ENCODE assay signal across 11 cellular contexts in genomic region chr5:138351517-138351916, GRCh38. TPM values are rescaled to one million over a fixed set of nuclear protein-coding genes. Genes with fewer than 3 reads are reported as not detected.
DNase-seq lines count a peak whose midpoint lies in the region; ATAC-seq and TF ChIP-seq lines count a peak whose summit lies in the region.
"Had no signal": no experiment of that assay in that cellular context is flagged by ENCODE, and none has a peak within 500 bp of the region (broad histone marks: within the 10 kb centered on the region; RNA-seq: fewer than 3 reads in every experiment).

No MANE protein-coding gene starts in this region.

- H3K4me1 ChIP-seq in psoas muscle (peaks cover 36% of the 10 kb centered on the region), SJCRH30 (peaks cover 12% of the 10 kb centered on the region; the same call in 1 of the 2 replicates)

- ATAC-seq in psoas muscle = no peak

- no peak overlapping the region for H3K27ac Mint-ChIP-seq in activated CD4-positive, alpha-beta T cell treated with anti-CD3 and anti-CD28 coated beads, Interleukin-2, amount 10 ng/mL, durations not matched to agents 24 days and 14 days
- peak overlapping the region; percentile 78 for H3K27ac Mint-ChIP-seq in chondrocyte (ENCODE audit: unreplicated experiment)

- DNase-seq in activated CD4-positive, alpha-beta T cell treated with anti-CD3 and anti-CD28 coated beads, Interleukin-2, amount 10 ng/mL, durations not matched to agents 24 days and 14 days = no peak
- DNase-seq in activated CD4-positive, alpha-beta T cell treated with anti-CD3 and anti-CD28 coated beads, Interleukin-2, amount 50 U/mL, for 4 hours = no peak
- DNase-seq in NCI-H226 (peak; percentile 37), chondrocyte (ENCODE audit: low spot score) (no peak), psoas muscle (no peak), superior temporal gyrus (ENCODE audit: extremely low spot score) (no peak), RKO (ENCODE audit: low spot score) (no peak), SJCRH30 (no peak)
- DNase-seq: heart right ventricle, NCI-H2171 had no signal

- H3K27ac ChIP-seq in psoas muscle = peak overlapping the region; percentile 93
- no peak overlapping the region for H3K27ac ChIP-seq in SJCRH30
- H3K27ac ChIP-seq: A549 had no signal

- intact Hi-C loops in activated CD4-positive, alpha-beta T cell treated with anti-CD3 and anti-CD28 coated beads, Interleukin-2, amount 10 ng/mL, durations not matched to agents 24 days and 14 days (cut with micrococcal nuclease) = no loop called here
- intact Hi-C loops in psoas muscle (cut with DNase I) = loop anchor here in 1 of 2 donors (5.0 kb wide), 1 partner anchor 36 kb away; no protein-coding TSS in a partner anchor

- H3K4me3 ChIP-seq in psoas muscle (no peak overlapping the region), SJCRH30 (no peak overlapping the region)
- H3K4me3 ChIP-seq: A549 had no signal

- peak overlapping the region; percentile 71 for H3K4me3 Mint-ChIP-seq in activated CD4-positive, alpha-beta T cell treated with anti-CD3 and anti-CD28 coated beads, Interleukin-2, amount 10 ng/mL, durations not matched to agents 24 days and 14 days
- H3K4me3 Mint-ChIP-seq in chondrocyte (ENCODE audit: unreplicated experiment) = peak overlapping the region; percentile 56

- peaks cover 0 to 23% of the 10 kb centered on the region in 2 donors for H3K36me3 ChIP-seq in psoas muscle (ENCODE audit: insufficient read depth in 1 of 2, low read depth in 1 of 2)
- H3K36me3 ChIP-seq in SJCRH30 = peaks cover 17% of the 10 kb centered on the region

- peaks cover 20% of the 10 kb centered on the region for H3K36me3 Mint-ChIP-seq in activated CD4-positive, alpha-beta T cell treated with anti-CD3 and anti-CD28 coated beads, Interleukin-2, amount 10 ng/mL, durations not matched to agents 24 days and 14 days (ENCODE audit: low read depth)
- peaks cover 13% of the 10 kb centered on the region for H3K36me3 Mint-ChIP-seq in chondrocyte (ENCODE audit: low read depth)

- peaks cover 37% of the 10 kb centered on the region for H3K4me1 Mint-ChIP-seq in activated CD4-positive, alpha-beta T cell treated with anti-CD3 and anti-CD28 coated beads, Interleukin-2, amount 10 ng/mL, durations not matched to agents 24 days and 14 days
- peaks cover 57% of the 10 kb centered on the region for H3K4me1 Mint-ChIP-seq in chondrocyte (ENCODE audit: low read depth)

- H3K9me3 Mint-ChIP-seq in activated CD4-positive, alpha-beta T cell treated with anti-CD3 and anti-CD28 coated beads, Interleukin-2, amount 10 ng/mL, durations not matched to agents 24 days and 14 days = peaks cover 4% of the 10 kb centered on the region
- H3K9me3 Mint-ChIP-seq in chondrocyte (ENCODE audit: low read depth) = peaks cover 4% of the 10 kb centered on the region

- no peaks in the 10 kb centered on the region for H3K27me3 ChIP-seq in psoas muscle (ENCODE audit: insufficient read depth in 3 of 3, low read length in 2 of 3)
- H3K27me3 ChIP-seq in SJCRH30 = no peaks in the 10 kb centered on the region
- H3K27me3 ChIP-seq: heart right ventricle had no signal

- no peaks in the 10 kb centered on the region for H3K27me3 Mint-ChIP-seq in activated CD4-positive, alpha-beta T cell treated with anti-CD3 and anti-CD28 coated beads, Interleukin-2, amount 10 ng/mL, durations not matched to agents 24 days and 14 days
- H3K27me3 Mint-ChIP-seq in chondrocyte (ENCODE audit: low read depth) = no peaks in the 10 kb centered on the region

- TF ChIP-seq CTCF in chondrocyte (IDR thresholded peaks at IDR 0.05) = no peak
- TF ChIP-seq CTCF in psoas muscle (IDR thresholded peaks at IDR 0.05) = no peak

- peaks cover 8% of the 10 kb centered on the region for H3K9me3 ChIP-seq in psoas muscle
- no peaks in the 10 kb centered on the region for H3K9me3 ChIP-seq in SJCRH30 (replicated peaks)

RNA-seq across cellular contexts. Expression of gene KDM3B, which starts 1.0 kb away (rescaled TPM):
- total RNA-seq in activated CD4-positive, alpha-beta T cell treated with anti-CD3 and anti-CD28 coated beads, Interleukin-2, amount 10 ng/mL, durations not matched to agents 24 days and 14 days = 48.7 and 52.7 TPM in 2 replicates
- 37.6 to 51.5 TPM (median 39.1 TPM) in 3 replicates for total RNA-seq in chondrocyte
- 10 to 100 TPM; 49.0 to 58.3 (median 54.1) TPM for total RNA-seq in psoas muscle
- 10 to 100 TPM; 11.7 to 52.7 (median 28.9) TPM for polyA plus RNA-seq in psoas muscle
- 73.0 and 75.2 TPM in 2 replicates for total RNA-seq in SJCRH30 (2014; rRNA removed; shearing (Covaris generic))

RNA-seq across cellular contexts. Expression of gene FAM53C, which starts 13.5 kb away (rescaled TPM):
- total RNA-seq in activated CD4-positive, alpha-beta T cell treated with anti-CD3 and anti-CD28 coated beads, Interleukin-2, amount 10 ng/mL, durations not matched to agents 24 days and 14 days = 24.1 and 27.1 TPM in 2 replicates
- total RNA-seq in chondrocyte = 34.3 to 34.8 TPM (median 34.7 TPM) in 3 replicates
- total RNA-seq in psoas muscle = 10 to 100 TPM; 35.9 to 57.6 (median 36.9) TPM
- polyA plus RNA-seq in psoas muscle = 10 to 100 TPM; 10.8 to 50.3 (median 23.5) TPM
- 40.3 and 40.5 TPM in 2 replicates for total RNA-seq in SJCRH30 (2014; rRNA removed; shearing (Covaris generic))

RNA-seq across cellular contexts. Expression of gene CDC25C, which starts 19.9 kb away (rescaled TPM):
- 6.7 and 7.9 TPM in 2 replicates for total RNA-seq in activated CD4-positive, alpha-beta T cell treated with anti-CD3 and anti-CD28 coated beads, Interleukin-2, amount 10 ng/mL, durations not matched to agents 24 days and 14 days
- total RNA-seq in chondrocyte = 1.2 to 1.6 TPM (median 1.6 TPM) in 3 replicates
- total RNA-seq in psoas muscle = not detected
- under 1 TPM in 1 of 3 donors, not detected in 2; 0.12 TPM for polyA plus RNA-seq in psoas muscle
- total RNA-seq in SJCRH30 (2014; rRNA removed; shearing (Covaris generic)) = 29.5 and 36.3 TPM in 2 replicates
